In genomic region chr12:130511285-130511684, GRCh38 we compare ENCODE assay signal across 32 cellular contexts.
"Had no signal": no experiment of that assay in that cellular context is flagged by ENCODE, and none has a peak within 500 bp of the region (broad histone marks: within the 10 kb centered on the region; RNA-seq: fewer than 3 reads in every experiment).

No MANE protein-coding gene starts in this region.

- H3K4me1 ChIP-seq: ascending aorta had no signal

- H3K27ac ChIP-seq: ascending aorta, cardiac muscle cell, VCaP had no signal

- DNase-seq: activated B cell treated with CpG ODN at 0.5 μM for 24 hours; activated CD4-positive, alpha-beta memory T cell treated with anti-CD3 and anti-CD28 coated beads for 36 hours; activated CD4-positive, alpha-beta T cell treated with anti-CD3 and anti-CD28 coated beads for 4 hours; activated CD4-positive, alpha-beta T cell treated with anti-CD3 and anti-CD28 coated beads, Interleukin-2, amount 10 ng/mL, durations not matched to agents 24 days and 14 days; activated CD4-positive, alpha-beta T cell treated with anti-CD3 and anti-CD28 coated beads, Interleukin-2, amount 50 U/mL, for 1 hour; activated CD4-positive, alpha-beta T cell treated with anti-CD3 and anti-CD28 coated beads, Interleukin-2, amount 50 U/mL, for 4 hours; activated CD4-positive, CD25-positive, alpha-beta regulatory T cell treated with anti-CD3 and anti-CD28 coated beads, Interleukin-2, amount 50 U/mL, for 72 hours; activated CD8-positive, alpha-beta memory T cell treated with anti-CD3 and anti-CD28 coated beads, Interleukin-2, amount 50 U/mL, for 4 hours; activated CD8-positive, alpha-beta T cell treated with anti-CD3 and anti-CD28 coated beads for 36 hours; activated effector memory CD4-positive, alpha-beta T cell treated with anti-CD3 and anti-CD28 coated beads, Interleukin-2, amount 50 U/mL, for 16 hours; activated gamma-delta T cell treated with Interleukin-2 at 50 U/mL for 16 hours; activated naive CD4-positive, alpha-beta T cell; activated naive CD4-positive, alpha-beta T cell treated with anti-CD3 and anti-CD28 coated beads for 36 hours; activated naive CD4-positive, alpha-beta T cell treated with anti-CD3 and anti-CD28 coated beads, Interleukin-2, amount 50 U/mL, for 16 hours; activated naive CD8-positive, alpha-beta T cell treated with anti-CD3 and anti-CD28 coated beads, Interleukin-2, amount 10 ng/mL, durations not matched to agents 7 days and 5 days; activated naive CD8-positive, alpha-beta T cell treated with anti-CD3 and anti-CD28 coated beads, Interleukin-2, amount 50 U/mL, for 24 hours; activated T-cell treated with anti-CD3 and anti-CD28 coated beads for 4 hours; activated T-cell treated with anti-CD3 and anti-CD28 coated beads, Interleukin-2, amount 50 U/mL, for 1 hour; activated T-cell treated with anti-CD3 and anti-CD28 coated beads, Interleukin-2, amount 50 U/mL, for 4 hours; activated T-cell treated with anti-CD3 and anti-CD28 coated beads, Interleukin-2, amount 50 U/mL, for 72 hours; amygdala; anterior cingulate cortex; caudate nucleus; cerebellar nuclear complex; T-helper 1 cell; T-helper 2 cell; T-helper 9 cell had no signal

- H3K9me3 ChIP-seq: ascending aorta had no signal

- H3K36me3 ChIP-seq: ascending aorta, cardiac muscle cell had no signal

- ATAC-seq: activated CD8-positive, alpha-beta T cell treated with anti-CD3 and anti-CD28 coated beads for 36 hours; activated naive CD4-positive, alpha-beta T cell treated with anti-CD3 and anti-CD28 coated beads, Interleukin-2, amount 50 U/mL, for 72 hours; activated naive CD8-positive, alpha-beta T cell treated with anti-CD3 and anti-CD28 coated beads, Interleukin-2, amount 50 U/mL, for 24 hours; activated T-cell treated with anti-CD3 and anti-CD28 coated beads, Interleukin-2, amount 50 U/mL, for 4 hours; activated T-cell treated with anti-CD3 and anti-CD28 coated beads, Interleukin-2, amount 50 U/mL, for 72 hours; activated T-helper 17 cell treated with anti-CD3 and anti-CD28 coated beads, Interleukin-2, amount 50 U/mL, for 72 hours had no signal

- H3K4me3 ChIP-seq: ascending aorta, cardiac muscle cell had no signal

- H3K27me3 ChIP-seq: ascending aorta, cardiac muscle cell had no signal
